ENCODE assay signal across 18 cellular contexts in the genomic region with DNA sequence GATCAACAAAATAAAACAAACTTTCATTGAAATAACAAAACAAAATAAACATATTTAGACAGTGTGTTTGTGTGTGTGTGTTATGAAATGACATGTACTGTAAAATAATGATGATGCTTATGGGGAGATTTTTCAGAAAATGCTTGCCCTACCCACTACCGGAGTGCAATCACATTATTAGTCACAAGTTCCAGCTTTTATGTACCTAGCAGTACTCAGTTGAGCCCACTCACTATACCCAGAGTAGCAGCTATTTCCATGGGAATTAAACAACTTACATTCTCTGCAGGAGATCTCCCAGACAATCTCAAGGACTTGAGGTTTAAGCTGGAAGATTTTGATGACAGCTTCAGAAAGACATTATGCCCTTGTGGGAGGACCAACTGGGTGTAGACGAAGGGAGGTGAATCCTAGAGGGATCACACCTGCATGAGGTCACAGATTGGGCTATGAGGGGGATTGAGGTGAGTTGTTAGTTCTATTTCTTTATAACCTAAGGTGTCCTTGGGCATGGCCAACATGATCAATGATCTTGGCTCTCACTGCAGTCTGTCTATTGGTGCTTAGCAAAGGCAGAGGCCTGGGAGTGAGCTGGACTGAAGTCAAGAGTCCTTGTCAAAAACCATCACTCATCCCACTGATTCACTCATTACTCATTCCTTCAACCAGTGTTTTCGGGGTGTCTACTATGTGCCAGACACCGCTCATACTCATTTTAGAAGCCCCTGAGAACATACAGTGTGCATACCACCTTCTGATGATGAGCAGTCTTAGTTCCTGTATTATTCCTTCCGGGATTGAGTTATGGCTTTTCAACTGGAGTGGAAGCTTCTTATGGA. TPM values are rescaled to one million over a fixed set of nuclear protein-coding genes. Genes with fewer than 3 reads are reported as not detected.
DNase-seq lines count a peak whose midpoint lies in the region; ATAC-seq, FAIRE-seq and TF ChIP-seq lines count a peak whose summit lies in the region.
"Had no signal": no experiment of that assay in that cellular context is flagged by ENCODE, and none has a peak within 500 bp of the region (broad histone marks: within the 10 kb centered on the region; RNA-seq: fewer than 3 reads in every experiment).

No MANE protein-coding gene starts in this region.

- no peak overlapping the region for H3K4me3 ChIP-seq in bronchial epithelial cell (ENCODE audit: low read depth, low read length)

- H3K27ac Mint-ChIP-seq in activated naive CD4-positive, alpha-beta T cell treated with anti-CD3 and anti-CD28 coated beads, Interleukin-2, amount 50 U/mL, for 72 hours: peak overlapping the region in 1 of 2 donors; percentile 16
- H3K27ac Mint-ChIP-seq in stimulated activated naive CD8-positive, alpha-beta T cell treated with anti-CD3 and anti-CD28 coated beads, Interleukin-15, Interleukin-2, amounts not matched to agents 100 ng/mL and 50 ng/mL, for 24 hours: peak overlapping the region; percentile 54

- no peak for TF ChIP-seq CTCF in bronchial epithelial cell (IDR thresholded peaks at IDR 0.05; ENCODE audit: insufficient read depth, low read length, severe bottlenecking)

- H3K4me1 Mint-ChIP-seq in stimulated activated naive CD8-positive, alpha-beta T cell treated with anti-CD3 and anti-CD28 coated beads, Interleukin-15, Interleukin-2, amounts not matched to agents 100 ng/mL and 50 ng/mL, for 24 hours (ENCODE audit: low read depth): peaks cover 16% of the 10 kb centered on the region
- H3K4me1 Mint-ChIP-seq: CD4-positive, alpha-beta memory T cell had no signal

- no peak for FAIRE-seq in bronchial epithelial cell (lab: Jason Lieb, UNC)
- FAIRE-seq: D721Med, GM19239 had no signal

- H3K36me3 ChIP-seq in bronchial epithelial cell (ENCODE audit: control insufficient read depth, insufficient read depth, low read length): no peaks in the 10 kb centered on the region
- H3K36me3 ChIP-seq: BE2C had no signal

- no peak overlapping the region for H3K4me3 Mint-ChIP-seq in stimulated activated naive CD8-positive, alpha-beta T cell treated with anti-CD3 and anti-CD28 coated beads, Interleukin-15, Interleukin-2, amounts not matched to agents 100 ng/mL and 50 ng/mL, for 24 hours
- H3K4me3 Mint-ChIP-seq: CD4-positive, alpha-beta memory T cell had no signal

- peak; percentile 87 to 90 for ATAC-seq in activated naive CD4-positive, alpha-beta T cell treated with anti-CD3 and anti-CD28 coated beads, Interleukin-2, amount 50 U/mL, for 72 hours
- ATAC-seq in HG03432 (IDR thresholded peaks at IDR 0.05; ENCODE audit: unreplicated experiment): no peak
- ATAC-seq: HCT116 had no signal

- peaks cover 31% of the 10 kb centered on the region for H3K27me3 Mint-ChIP-seq in stimulated activated naive CD8-positive, alpha-beta T cell treated with anti-CD3 and anti-CD28 coated beads, Interleukin-15, Interleukin-2, amounts not matched to agents 100 ng/mL and 50 ng/mL, for 24 hours
- H3K27me3 Mint-ChIP-seq: CD4-positive, alpha-beta memory T cell had no signal

- DNase-seq in activated naive CD4-positive, alpha-beta T cell treated with anti-CD3 and anti-CD28 coated beads, Interleukin-2, amount 50 U/mL, for 72 hours (ENCODE audit: low spot score in 2 of 2): no peak
- DNase-seq in activated naive CD4-positive, alpha-beta T cell (lab: John Stamatoyannopoulos, UW): no peak
- DNase-seq in M059J (ENCODE audit: low read depth): peak; percentile 49
- DNase-seq in bronchial epithelial cell (ENCODE audit: low read depth): peak; percentile 17
- DNase-seq in SW480 (ENCODE audit: low spot score): no peak
- DNase-seq: BE2C; CD4-positive, alpha-beta memory T cell; DND-41; GF-D8; NCI-H146; NCI-H2081 treated with DMSO at 0.1 percent for 48 hours; NCI-H526; OCI-M1 had no signal

- H3K36me3 Mint-ChIP-seq in activated naive CD4-positive, alpha-beta T cell treated with anti-CD3 and anti-CD28 coated beads, Interleukin-2, amount 50 U/mL, for 72 hours: no peaks in the 10 kb centered on the region
- H3K36me3 Mint-ChIP-seq in stimulated activated naive CD8-positive, alpha-beta T cell treated with anti-CD3 and anti-CD28 coated beads, Interleukin-15, Interleukin-2, amounts not matched to agents 100 ng/mL and 50 ng/mL, for 24 hours (ENCODE audit: low read depth): no peaks in the 10 kb centered on the region
- H3K36me3 Mint-ChIP-seq: CD4-positive, alpha-beta memory T cell had no signal

- H3K9me3 Mint-ChIP-seq in activated naive CD4-positive, alpha-beta T cell treated with anti-CD3 and anti-CD28 coated beads, Interleukin-2, amount 50 U/mL, for 72 hours: peaks cover 0 to 9% of the 10 kb centered on the region in 2 donors
- peaks cover 8% of the 10 kb centered on the region for H3K9me3 Mint-ChIP-seq in stimulated activated naive CD8-positive, alpha-beta T cell treated with anti-CD3 and anti-CD28 coated beads, Interleukin-15, Interleukin-2, amounts not matched to agents 100 ng/mL and 50 ng/mL, for 24 hours
- H3K9me3 Mint-ChIP-seq: CD4-positive, alpha-beta memory T cell had no signal

- peaks cover 6% of the 10 kb centered on the region for H3K27me3 ChIP-seq in bronchial epithelial cell (ENCODE audit: control insufficient read depth, insufficient read depth, low read length)
- H3K27me3 ChIP-seq: BE2C had no signal

RNA-seq across cellular contexts. Expression of gene CLIC5, which starts 6.7 kb away (rescaled TPM):
- 1 to 10 TPM; 1.8 to 8.4 TPM for total RNA-seq in activated naive CD4-positive, alpha-beta T cell treated with anti-CD3 and anti-CD28 coated beads, Interleukin-2, amount 50 U/mL, for 72 hours
- not detected in 2 replicates for total RNA-seq in M059J (2014; rRNA removed; shearing (Covaris generic))
- not detected in 2 replicates for total RNA-seq in bronchial epithelial cell

Comparison
In these comparisons a context has a peak if more than half of its experiments do, and no peak if none do; other contexts are left out.
1. DNase-seq: peak in M059J (single experiment) and bronchial epithelial cell (single experiment); none in activated naive CD4-positive, alpha-beta T cell treated with anti-CD3 and anti-CD28 coated beads, Interleukin-2, amount 50 U/mL, for 72 hours (0 of 2), activated naive CD4-positive, alpha-beta T cell (0 of 4) and SW480 (single experiment).